Comparison of ENCODE assay signal across 4 cellular contexts in the genomic region with DNA sequence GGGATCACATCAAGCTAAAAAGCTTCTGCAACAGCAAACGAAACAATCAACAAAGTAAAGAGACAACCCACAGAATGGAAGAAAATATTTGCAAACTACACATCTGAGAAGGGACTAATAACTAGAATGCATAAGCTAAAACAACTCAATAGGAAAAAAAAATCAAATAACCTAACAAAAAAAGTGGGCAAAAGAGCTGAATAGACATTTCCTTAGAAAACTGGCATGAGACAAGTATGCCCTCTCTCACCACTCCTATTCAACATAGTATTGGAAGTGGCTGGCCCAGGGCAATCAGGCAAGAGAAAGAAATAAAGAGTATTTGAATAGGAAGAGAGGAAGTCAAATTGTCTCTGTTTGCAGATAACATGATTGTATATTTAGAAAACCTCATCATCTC.
DNase-seq lines count a peak whose midpoint lies in the region; ATAC-seq, FAIRE-seq and TF ChIP-seq lines count a peak whose summit lies in the region.
"Not testable (repeated sequence)": the region's sequence is repeated elsewhere in the genome, so short reads cannot be mapped to it uniquely, and the experiment has no call there.

No MANE protein-coding gene starts in this region.

- H2AFZ ChIP-seq in IMR-90 (replicated peaks; ENCODE audit: low read length, poor library complexity); K562 (ENCODE audit: low read depth, low read length); HepG2 (ENCODE audit: low read length): not testable (repeated sequence)

- POLR2A ChIA-PET in A549 (lab: Yijun Ruan, JAX); IMR-90 (lab: Charles Lee; ENCODE audit: unreplicated experiment); K562 (lab: Yijun Ruan, JAX); HepG2 (lab: Yijun Ruan, JAX): not testable (repeated sequence)

- H3K36me3 ChIP-seq in IMR-90 (ENCODE audit: control insufficient read depth, insufficient read depth, low read length); K562 (ENCODE audit: control insufficient read depth, insufficient read depth, low read length); HepG2 (replicated peaks in 1 of 2; ENCODE audit: control insufficient read depth in 1 of 2, insufficient read depth in 2 of 2, low read length in 2 of 2): not testable (repeated sequence)

- H4K8ac ChIP-seq in IMR-90 (ENCODE audit: low read depth in 2 of 2, low read length in 2 of 2), result not testable (repeated sequence)

- DNase-seq in A549 (ENCODE audit: low read depth in 1 of 2, low spot score in 1 of 2); IMR-90; K562 (ENCODE audit: extremely low read depth in 1 of 4, low spot score in 3 of 4); HepG2 (ENCODE audit: low spot score): not testable (repeated sequence)

- not testable (repeated sequence) for H3K18ac ChIP-seq in IMR-90 (ENCODE audit: low read depth, low read length)

- not testable (repeated sequence) for H2AK5ac ChIP-seq in IMR-90 (ENCODE audit: low read depth, low read length)

- TF ChIP-seq EP300 in A549 (IDR thresholded peaks at IDR 0.05); K562 (IDR thresholded peaks at IDR 0.05; ENCODE audit: low read length); HepG2 (IDR thresholded peaks at IDR 0.05; ENCODE audit: low read depth in 2 of 2, low read length in 2 of 2); HepG2 (CRISPR knock-in tag; IDR thresholded peaks at IDR 0.05; ENCODE audit: borderline replicate concordance): not testable (repeated sequence)

- not testable (repeated sequence) for TF ChIP-seq RAD21 in A549 (conservative IDR thresholded peaks at IDR 0.05 in 1 of 2, IDR thresholded peaks at IDR 0.05 in 1 of 2); IMR-90 (IDR thresholded peaks at IDR 0.05; ENCODE audit: low read length); K562 (CRISPR knock-in tag; conservative IDR thresholded peaks at IDR 0.05 in 1 of 2, IDR thresholded peaks at IDR 0.05 in 1 of 2); HepG2 (CRISPR knock-in tag; IDR thresholded peaks at IDR 0.05)

- H2BK120ac ChIP-seq in IMR-90 (ENCODE audit: low read depth, low read length), result not testable (repeated sequence)

- intact Hi-C loops in IMR-90 (cut with micrococcal nuclease); K562 (cut with micrococcal nuclease); HepG2 (cut with micrococcal nuclease; ENCODE audit: unreplicated experiment): not testable (repeated sequence)

- not testable (repeated sequence) for ATAC-seq in A549; IMR-90 (ENCODE audit: low read depth); K562; HepG2

- 14% methylated on average over 1 of the region's 1 CpG for WGBS in A549 (ENCODE audit: missing lambda C conversion rate)
- WGBS in IMR-90 (ENCODE audit: extremely low coverage in 2 of 2, insufficient read length in 1 of 2), 2 experiments, result no CpG with 5 or more reads among the region's 1 CpG
- 0% methylated on average over 1 of the region's 1 CpG for WGBS in K562 (ENCODE audit: insufficient coverage, low coverage, missing lambda C conversion rate)
- 10% methylated on average over 1 of the region's 1 CpG for WGBS in HepG2 (ENCODE audit: low lambda C conversion rate)

- H4K20me1 ChIP-seq in IMR-90 (ENCODE audit: insufficient read depth, low read length); K562 (replicated peaks; ENCODE audit: control insufficient read depth, insufficient read depth, low read length); HepG2 (ENCODE audit: insufficient read depth, low read length): not testable (repeated sequence)

- not testable (repeated sequence) for H3K4me3 ChIP-seq in A549; IMR-90 (ENCODE audit: insufficient read depth, low read depth, low read length); K562; HepG2 (replicated peaks in 1 of 3; ENCODE audit: insufficient read depth in 1 of 3, low read depth in 2 of 3, low read length in 3 of 3)

- H2BK15ac ChIP-seq in IMR-90 (ENCODE audit: low read depth, low read length), result not testable (repeated sequence)

- BruUV-seq in IMR-90 (replicated peaks; lab: Mats Ljungman, UMichigan); K562 (replicated peaks; lab: Mats Ljungman, UMichigan); HepG2 (replicated peaks; lab: Mats Ljungman, UMichigan): not testable (repeated sequence)

- TF ChIP-seq POLR2A in A549 (IDR thresholded peaks at IDR 0.05; ENCODE audit: low read length); IMR-90 (IDR thresholded peaks at IDR 0.05; ENCODE audit: low read depth, low read length); K562 (conservative IDR thresholded peaks at IDR 0.05); HepG2 (IDR thresholded peaks at IDR 0.05; ENCODE audit: insufficient read depth in 1 of 2, low read depth in 2 of 2, low read length in 2 of 2): not testable (repeated sequence)

- H3K79me2 ChIP-seq in K562 (ENCODE audit: control insufficient read depth, insufficient read depth, low read length); HepG2 (ENCODE audit: insufficient read depth, low read length): not testable (repeated sequence)

- FAIRE-seq in A549 (lab: Jason Lieb, UNC); K562 (lab: Jason Lieb, UNC); HepG2 (lab: Jason Lieb, UNC): not testable (repeated sequence)

- not testable (repeated sequence) for H4K91ac ChIP-seq in IMR-90 (ENCODE audit: insufficient read depth, low read depth, low read length)

- not testable (repeated sequence) for H4K5ac ChIP-seq in IMR-90 (ENCODE audit: low read depth, low read length)

- H3K4ac ChIP-seq in IMR-90 (ENCODE audit: low read depth, low read length), result not testable (repeated sequence)

- H3K4me1 ChIP-seq in A549; IMR-90 (ENCODE audit: control insufficient read depth, insufficient read depth, low read length); K562 (replicated peaks in 1 of 2; ENCODE audit: control insufficient read depth in 2 of 2, insufficient read depth in 2 of 2, low read length in 2 of 2); HepG2 (ENCODE audit: insufficient read depth, low read length): not testable (repeated sequence)

- H3K9me3 ChIP-seq in A549; IMR-90 (ENCODE audit: control insufficient read depth, insufficient read depth, low read length); K562 (replicated peaks; ENCODE audit: control insufficient read depth, insufficient read depth, low read depth, low read length); HepG2 (ENCODE audit: low read length): not testable (repeated sequence)

- CTCF ChIA-PET in A549 (lab: Yijun Ruan, JAX); IMR-90 (lab: Yijun Ruan, JAX); K562 (lab: Yijun Ruan, JAX; ENCODE audit: low intra/inter-chr PET ratio); HepG2 (lab: Yijun Ruan, JAX; ENCODE audit: low intra/inter-chr PET ratio, low total read pairs): not testable (repeated sequence)

- in situ Hi-C loops in IMR-90 (cut with MboI; ENCODE audit: low sequenced_read_pairs); K562 (cut with MboI); HepG2 (cut with HindIII; ENCODE audit: extremely low pct_ligation_motif_present, low pct_unique_long_range_greater_than_20kb): not testable (repeated sequence)

- not testable (repeated sequence) for H2BK20ac ChIP-seq in IMR-90 (ENCODE audit: low read depth, low read length)

- H3K27ac ChIP-seq in A549; IMR-90 (ENCODE audit: insufficient read depth, low read length); K562 (ENCODE audit: extremely low read depth, low read depth, low read length); HepG2 (ENCODE audit: extremely low read length, insufficient read depth, low read length): not testable (repeated sequence)

- not testable (repeated sequence) for H2BK5ac ChIP-seq in IMR-90 (ENCODE audit: low read depth, low read length, poor library complexity, severe bottlenecking)

- not testable (repeated sequence) for H2AK9ac ChIP-seq in IMR-90 (replicated peaks; ENCODE audit: low read depth, low read length, poor library complexity)

- not testable (repeated sequence) for H3K4me2 ChIP-seq in A549; IMR-90 (ENCODE audit: low read depth, low read length); K562 (ENCODE audit: insufficient read depth, low read length); HepG2 (ENCODE audit: low read depth, low read length)

- not testable (repeated sequence) for H3K9ac ChIP-seq in IMR-90 (ENCODE audit: low read depth, low read length); K562 (ENCODE audit: insufficient read depth in 1 of 2, low read depth in 2 of 2, low read length in 2 of 2); HepG2 (ENCODE audit: insufficient read depth, low read depth, low read length)

- H3K27me3 ChIP-seq in IMR-90 (ENCODE audit: control insufficient read depth, insufficient read depth, low read length); K562 (ENCODE audit: control insufficient read depth in 2 of 2, insufficient read depth in 2 of 2, low read length in 2 of 2); HepG2 (ENCODE audit: control insufficient read depth in 1 of 2, insufficient read depth in 2 of 2, low read length in 2 of 2): not testable (repeated sequence)

- H3K79me1 ChIP-seq in IMR-90 (ENCODE audit: low read depth in 1 of 2, low read length in 2 of 2), result not testable (repeated sequence)

- H3K56ac ChIP-seq in IMR-90 (ENCODE audit: extremely low read depth, insufficient read depth, low read length), result not testable (repeated sequence)

- H3K14ac ChIP-seq in IMR-90 (replicated peaks; ENCODE audit: low read depth, low read length), result not testable (repeated sequence)

- not testable (repeated sequence) for TF ChIP-seq CTCF in A549 (IDR thresholded peaks at IDR 0.05); IMR-90 (conservative IDR thresholded peaks at IDR 0.05; ENCODE audit: low read depth, low read length); K562 (IDR thresholded peaks at IDR 0.05 in 2 of 3, conservative IDR thresholded peaks at IDR 0.05 in 1 of 3; ENCODE audit: insufficient read depth in 2 of 3, low read depth in 1 of 3, low read length in 3 of 3); HepG2 (CRISPR knock-in tag; IDR thresholded peaks at IDR 0.05)

- H3K23ac ChIP-seq in IMR-90 (ENCODE audit: low read depth, low read length), result not testable (repeated sequence)

- dilution Hi-C loops in IMR-90 (cut with HindIII; ENCODE audit: low sequenced_read_pairs, unreplicated experiment), result not testable (repeated sequence)

- H3K9me1 ChIP-seq in IMR-90 (ENCODE audit: insufficient read depth, low read length); K562 (ENCODE audit: control insufficient read depth, insufficient read depth, low read length): not testable (repeated sequence)
